In genomic region chr16:58392215-58393137, GRCh38 we compare ENCODE assay signal across 1 cellular context.
A peak's percentile ranks its signal among the peaks of the same experiment; 100 is the strongest.
TF ChIP-seq lines count a peak whose summit lies in the region.

GINS3 (plus strand) TSS chr16:58392471; CDS start chr16:58392602, 131 bp downstream.

TF ChIP-seq in HepG2, 621 proteins besides CTCF, POLR2A, EP300 and RAD21 (continued from another document and continues in another):
- TF ChIP-seq, protein P1, sequence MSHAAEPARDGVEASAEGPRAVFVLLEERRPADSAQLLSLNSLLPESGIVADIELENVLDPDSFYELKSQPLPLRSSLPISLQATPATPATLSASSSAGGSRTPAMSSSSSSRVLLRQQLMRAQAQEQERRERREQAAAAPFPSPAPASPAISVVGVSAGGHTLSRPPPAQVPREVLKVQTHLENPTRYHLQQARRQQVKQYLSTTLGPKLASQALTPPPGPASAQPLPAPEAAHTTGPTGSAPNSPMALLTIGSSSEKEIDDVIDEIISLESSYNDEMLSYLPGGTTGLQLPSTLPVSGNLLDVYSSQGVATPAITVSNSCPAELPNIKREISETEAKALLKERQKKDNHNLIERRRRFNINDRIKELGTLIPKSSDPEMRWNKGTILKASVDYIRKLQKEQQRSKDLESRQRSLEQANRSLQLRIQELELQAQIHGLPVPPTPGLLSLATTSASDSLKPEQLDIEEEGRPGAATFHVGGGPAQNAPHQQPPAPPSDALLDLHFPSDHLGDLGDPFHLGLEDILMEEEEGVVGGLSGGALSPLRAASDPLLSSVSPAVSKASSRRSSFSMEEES (CRISPR knock-in tag; IDR thresholded peaks at IDR 0.05), result peak; percentile 65; the same call in 1 of the 2 replicates
- TF ChIP-seq HES4 (CRISPR knock-in tag; IDR thresholded peaks at IDR 0.05; ENCODE audit: borderline replicate concordance), result no peak
- TF ChIP-seq ISX (CRISPR knock-in tag; conservative IDR thresholded peaks at IDR 0.05), result no peak
- TF ChIP-seq TBX3 (IDR thresholded peaks at IDR 0.05; ENCODE audit: borderline replicate concordance), result no peak
- peak; percentile 96 for TF ChIP-seq GATAD1 (CRISPR knock-in tag; IDR thresholded peaks at IDR 0.05)
- TF ChIP-seq, protein P2, sequence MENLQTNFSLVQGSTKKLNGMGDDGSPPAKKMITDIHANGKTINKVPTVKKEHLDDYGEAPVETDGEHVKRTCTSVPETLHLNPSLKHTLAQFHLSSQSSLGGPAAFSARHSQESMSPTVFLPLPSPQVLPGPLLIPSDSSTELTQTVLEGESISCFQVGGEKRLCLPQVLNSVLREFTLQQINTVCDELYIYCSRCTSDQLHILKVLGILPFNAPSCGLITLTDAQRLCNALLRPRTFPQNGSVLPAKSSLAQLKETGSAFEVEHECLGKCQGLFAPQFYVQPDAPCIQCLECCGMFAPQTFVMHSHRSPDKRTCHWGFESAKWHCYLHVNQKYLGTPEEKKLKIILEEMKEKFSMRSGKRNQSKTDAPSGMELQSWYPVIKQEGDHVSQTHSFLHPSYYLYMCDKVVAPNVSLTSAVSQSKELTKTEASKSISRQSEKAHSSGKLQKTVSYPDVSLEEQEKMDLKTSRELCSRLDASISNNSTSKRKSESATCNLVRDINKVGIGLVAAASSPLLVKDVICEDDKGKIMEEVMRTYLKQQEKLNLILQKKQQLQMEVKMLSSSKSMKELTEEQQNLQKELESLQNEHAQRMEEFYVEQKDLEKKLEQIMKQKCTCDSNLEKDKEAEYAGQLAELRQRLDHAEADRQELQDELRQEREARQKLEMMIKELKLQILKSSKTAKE (CRISPR knock-in tag; IDR thresholded peaks at IDR 0.05; ENCODE audit: borderline replicate concordance), result peak; percentile 54
- peak; percentile 91 for TF ChIP-seq RBM39 (IDR thresholded peaks at IDR 0.05; ENCODE audit: low read depth, low read length, poor library complexity, severe bottlenecking)
- TF ChIP-seq ELF3 (CRISPR knock-in tag; IDR thresholded peaks at IDR 0.05), result peak; percentile 65
- peak; percentile 80 for TF ChIP-seq NFATC3 (CRISPR knock-in tag; IDR thresholded peaks at IDR 0.05)
- peak; percentile 97 for TF ChIP-seq ZNF781 (CRISPR knock-in tag; IDR thresholded peaks at IDR 0.05; ENCODE audit: borderline replicate concordance, not compliant biosample characterization)
- peak; percentile 78; the same call in 1 of the 2 replicates for TF ChIP-seq ZNF710 (CRISPR knock-in tag; IDR thresholded peaks at IDR 0.05; ENCODE audit: borderline replicate concordance)
- TF ChIP-seq ZBTB38 (CRISPR knock-in tag; IDR thresholded peaks at IDR 0.05), result peak; percentile 67
- TF ChIP-seq ZMYM3 (CRISPR knock-in tag; IDR thresholded peaks at IDR 0.05), result peak; percentile 93
- peak; percentile 90 for TF ChIP-seq ZNF772 (CRISPR knock-in tag; IDR thresholded peaks at IDR 0.05)
- TF ChIP-seq, protein P3, sequence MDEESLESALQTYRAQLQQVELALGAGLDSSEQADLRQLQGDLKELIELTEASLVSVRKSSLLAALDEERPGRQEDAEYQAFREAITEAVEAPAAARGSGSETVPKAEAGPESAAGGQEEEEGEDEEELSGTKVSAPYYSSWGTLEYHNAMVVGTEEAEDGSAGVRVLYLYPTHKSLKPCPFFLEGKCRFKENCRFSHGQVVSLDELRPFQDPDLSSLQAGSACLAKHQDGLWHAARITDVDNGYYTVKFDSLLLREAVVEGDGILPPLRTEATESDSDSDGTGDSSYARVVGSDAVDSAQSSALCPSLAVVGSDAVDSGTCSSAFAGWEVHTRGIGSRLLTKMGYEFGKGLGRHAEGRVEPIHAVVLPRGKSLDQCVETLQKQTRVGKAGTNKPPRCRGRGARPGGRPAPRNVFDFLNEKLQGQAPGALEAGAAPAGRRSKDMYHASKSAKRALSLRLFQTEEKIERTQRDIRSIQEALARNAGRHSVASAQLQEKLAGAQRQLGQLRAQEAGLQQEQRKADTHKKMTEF (CRISPR knock-in tag; IDR thresholded peaks at IDR 0.05), result peak; percentile 94
- TF ChIP-seq, protein P4, sequence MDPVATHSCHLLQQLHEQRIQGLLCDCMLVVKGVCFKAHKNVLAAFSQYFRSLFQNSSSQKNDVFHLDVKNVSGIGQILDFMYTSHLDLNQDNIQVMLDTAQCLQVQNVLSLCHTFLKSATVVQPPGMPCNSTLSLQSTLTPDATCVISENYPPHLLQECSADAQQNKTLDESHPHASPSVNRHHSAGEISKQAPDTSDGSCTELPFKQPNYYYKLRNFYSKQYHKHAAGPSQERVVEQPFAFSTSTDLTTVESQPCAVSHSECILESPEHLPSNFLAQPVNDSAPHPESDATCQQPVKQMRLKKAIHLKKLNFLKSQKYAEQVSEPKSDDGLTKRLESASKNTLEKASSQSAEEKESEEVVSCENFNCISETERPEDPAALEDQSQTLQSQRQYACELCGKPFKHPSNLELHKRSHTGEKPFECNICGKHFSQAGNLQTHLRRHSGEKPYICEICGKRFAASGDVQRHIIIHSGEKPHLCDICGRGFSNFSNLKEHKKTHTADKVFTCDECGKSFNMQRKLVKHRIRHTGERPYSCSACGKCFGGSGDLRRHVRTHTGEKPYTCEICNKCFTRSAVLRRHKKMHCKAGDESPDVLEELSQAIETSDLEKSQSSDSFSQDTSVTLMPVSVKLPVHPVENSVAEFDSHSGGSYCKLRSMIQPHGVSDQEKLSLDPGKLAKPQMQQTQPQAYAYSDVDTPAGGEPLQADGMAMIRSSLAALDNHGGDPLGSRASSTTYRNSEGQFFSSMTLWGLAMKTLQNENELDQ (CRISPR knock-in tag; IDR thresholded peaks at IDR 0.05; ENCODE audit: borderline replicate concordance), result no peak
- peak; percentile 89 for TF ChIP-seq ZMYM2 (CRISPR knock-in tag; IDR thresholded peaks at IDR 0.05)
- peak; percentile 29; the same call in 1 of the 2 replicates for TF ChIP-seq ESRRA (CRISPR knock-in tag; IDR thresholded peaks at IDR 0.05; ENCODE audit: low read depth)
- TF ChIP-seq ZNF766 (CRISPR knock-in tag; IDR thresholded peaks at IDR 0.05; ENCODE audit: borderline replicate concordance), result no peak; the same call in 1 of the 2 replicates
- TF ChIP-seq, protein P5, sequence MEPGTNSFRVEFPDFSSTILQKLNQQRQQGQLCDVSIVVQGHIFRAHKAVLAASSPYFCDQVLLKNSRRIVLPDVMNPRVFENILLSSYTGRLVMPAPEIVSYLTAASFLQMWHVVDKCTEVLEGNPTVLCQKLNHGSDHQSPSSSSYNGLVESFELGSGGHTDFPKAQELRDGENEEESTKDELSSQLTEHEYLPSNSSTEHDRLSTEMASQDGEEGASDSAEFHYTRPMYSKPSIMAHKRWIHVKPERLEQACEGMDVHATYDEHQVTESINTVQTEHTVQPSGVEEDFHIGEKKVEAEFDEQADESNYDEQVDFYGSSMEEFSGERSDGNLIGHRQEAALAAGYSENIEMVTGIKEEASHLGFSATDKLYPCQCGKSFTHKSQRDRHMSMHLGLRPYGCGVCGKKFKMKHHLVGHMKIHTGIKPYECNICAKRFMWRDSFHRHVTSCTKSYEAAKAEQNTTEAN (CRISPR knock-in tag; conservative IDR thresholded peaks at IDR 0.05), result no peak
- no peak for TF ChIP-seq ZNF382 (CRISPR knock-in tag; IDR thresholded peaks at IDR 0.05; ENCODE audit: borderline replicate concordance)
- TF ChIP-seq, protein P6, sequence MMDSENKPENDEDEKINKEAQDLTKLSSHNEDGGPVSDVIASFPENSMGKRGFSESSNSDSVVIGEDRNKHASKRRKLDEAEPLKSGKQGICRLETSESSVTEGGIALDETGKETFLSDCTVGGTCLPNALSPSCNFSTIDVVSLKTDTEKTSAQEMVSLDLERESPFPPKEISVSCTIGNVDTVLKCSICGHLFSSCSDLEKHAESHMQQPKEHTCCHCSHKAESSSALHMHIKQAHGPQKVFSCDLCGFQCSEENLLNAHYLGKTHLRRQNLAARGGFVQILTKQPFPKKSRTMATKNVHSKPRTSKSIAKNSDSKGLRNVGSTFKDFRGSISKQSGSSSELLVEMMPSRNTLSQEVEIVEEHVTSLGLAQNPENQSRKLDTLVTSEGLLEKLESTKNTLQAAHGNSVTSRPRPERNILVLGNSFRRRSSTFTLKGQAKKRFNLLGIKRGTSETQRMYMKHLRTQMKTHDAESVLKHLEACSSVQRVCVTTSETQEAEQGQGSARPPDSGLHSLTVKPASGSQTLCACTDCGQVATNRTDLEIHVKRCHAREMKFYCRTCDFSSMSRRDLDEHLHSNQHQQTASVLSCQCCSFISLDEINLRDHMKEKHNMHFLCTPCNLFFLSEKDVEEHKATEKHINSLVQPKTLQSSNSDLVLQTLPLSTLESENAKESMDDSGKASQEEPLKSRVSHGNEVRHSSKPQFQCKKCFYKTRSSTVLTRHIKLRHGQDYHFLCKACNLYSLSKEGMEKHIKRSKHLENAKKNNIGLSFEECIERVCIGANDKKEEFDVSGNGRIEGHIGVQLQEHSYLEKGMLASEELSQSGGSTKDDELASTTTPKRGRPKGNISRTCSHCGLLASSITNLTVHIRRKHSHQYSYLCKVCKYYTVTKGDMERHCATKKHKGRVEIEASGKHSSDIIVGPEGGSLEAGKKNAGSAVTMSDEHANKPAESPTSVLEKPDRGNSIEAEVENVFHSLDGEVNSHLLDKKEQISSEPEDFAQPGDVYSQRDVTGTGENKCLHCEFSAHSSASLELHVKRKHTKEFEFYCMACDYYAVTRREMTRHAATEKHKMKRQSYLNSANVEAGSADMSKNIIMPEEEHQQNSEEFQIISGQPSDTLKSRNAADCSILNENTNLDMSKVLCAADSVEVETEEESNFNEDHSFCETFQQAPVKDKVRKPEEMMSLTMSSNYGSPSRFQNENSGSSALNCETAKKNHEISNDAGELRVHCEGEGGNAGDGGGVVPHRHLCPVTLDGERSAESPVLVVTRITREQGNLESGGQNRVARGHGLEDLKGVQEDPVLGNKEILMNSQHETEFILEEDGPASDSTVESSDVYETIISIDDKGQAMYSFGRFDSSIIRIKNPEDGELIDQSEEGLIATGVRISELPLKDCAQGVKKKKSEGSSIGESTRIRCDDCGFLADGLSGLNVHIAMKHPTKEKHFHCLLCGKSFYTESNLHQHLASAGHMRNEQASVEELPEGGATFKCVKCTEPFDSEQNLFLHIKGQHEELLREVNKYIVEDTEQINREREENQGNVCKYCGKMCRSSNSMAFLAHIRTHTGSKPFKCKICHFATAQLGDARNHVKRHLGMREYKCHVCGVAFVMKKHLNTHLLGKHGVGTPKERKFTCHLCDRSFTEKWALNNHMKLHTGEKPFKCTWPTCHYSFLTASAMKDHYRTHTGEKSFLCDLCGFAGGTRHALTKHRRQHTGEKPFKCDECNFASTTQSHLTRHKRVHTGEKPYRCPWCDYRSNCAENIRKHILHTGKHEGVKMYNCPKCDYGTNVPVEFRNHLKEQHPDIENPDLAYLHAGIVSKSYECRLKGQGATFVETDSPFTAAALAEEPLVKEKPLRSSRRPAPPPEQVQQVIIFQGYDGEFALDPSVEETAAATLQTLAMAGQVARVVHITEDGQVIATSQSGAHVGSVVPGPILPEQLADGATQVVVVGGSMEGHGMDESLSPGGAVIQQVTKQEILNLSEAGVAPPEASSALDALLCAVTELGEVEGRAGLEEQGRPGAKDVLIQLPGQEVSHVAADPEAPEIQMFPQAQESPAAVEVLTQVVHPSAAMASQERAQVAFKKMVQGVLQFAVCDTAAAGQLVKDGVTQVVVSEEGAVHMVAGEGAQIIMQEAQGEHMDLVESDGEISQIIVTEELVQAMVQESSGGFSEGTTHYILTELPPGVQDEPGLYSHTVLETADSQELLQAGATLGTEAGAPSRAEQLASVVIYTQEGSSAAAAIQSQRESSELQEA (CRISPR knock-in tag; IDR thresholded peaks at IDR 0.05; ENCODE audit: not compliant biosample characterization), result peak; percentile 89
- TF ChIP-seq ZNF230 (CRISPR knock-in tag; IDR thresholded peaks at IDR 0.05), result peak; percentile 44; the same call in 1 of the 2 replicates
- TF ChIP-seq ZNF652 (CRISPR knock-in tag; IDR thresholded peaks at IDR 0.05; ENCODE audit: borderline replicate concordance, low read depth), result 0 out of 2 replicates have a peak, but pooled peaks have one; percentile 30
- TF ChIP-seq JUND (CRISPR knock-in tag; IDR thresholded peaks at IDR 0.05), result peak; percentile 77
- peak; percentile 60 for TF ChIP-seq HNRNPLL (IDR thresholded peaks at IDR 0.05; ENCODE audit: low read depth, low read length, poor library complexity, severe bottlenecking)
- TF ChIP-seq, protein P7, sequence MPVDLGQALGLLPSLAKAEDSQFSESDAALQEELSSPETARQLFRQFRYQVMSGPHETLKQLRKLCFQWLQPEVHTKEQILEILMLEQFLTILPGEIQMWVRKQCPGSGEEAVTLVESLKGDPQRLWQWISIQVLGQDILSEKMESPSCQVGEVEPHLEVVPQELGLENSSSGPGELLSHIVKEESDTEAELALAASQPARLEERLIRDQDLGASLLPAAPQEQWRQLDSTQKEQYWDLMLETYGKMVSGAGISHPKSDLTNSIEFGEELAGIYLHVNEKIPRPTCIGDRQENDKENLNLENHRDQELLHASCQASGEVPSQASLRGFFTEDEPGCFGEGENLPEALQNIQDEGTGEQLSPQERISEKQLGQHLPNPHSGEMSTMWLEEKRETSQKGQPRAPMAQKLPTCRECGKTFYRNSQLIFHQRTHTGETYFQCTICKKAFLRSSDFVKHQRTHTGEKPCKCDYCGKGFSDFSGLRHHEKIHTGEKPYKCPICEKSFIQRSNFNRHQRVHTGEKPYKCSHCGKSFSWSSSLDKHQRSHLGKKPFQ (CRISPR knock-in tag; IDR thresholded peaks at IDR 0.05; ENCODE audit: insufficient replicate concordance), result no peak
- TF ChIP-seq, protein P8, sequence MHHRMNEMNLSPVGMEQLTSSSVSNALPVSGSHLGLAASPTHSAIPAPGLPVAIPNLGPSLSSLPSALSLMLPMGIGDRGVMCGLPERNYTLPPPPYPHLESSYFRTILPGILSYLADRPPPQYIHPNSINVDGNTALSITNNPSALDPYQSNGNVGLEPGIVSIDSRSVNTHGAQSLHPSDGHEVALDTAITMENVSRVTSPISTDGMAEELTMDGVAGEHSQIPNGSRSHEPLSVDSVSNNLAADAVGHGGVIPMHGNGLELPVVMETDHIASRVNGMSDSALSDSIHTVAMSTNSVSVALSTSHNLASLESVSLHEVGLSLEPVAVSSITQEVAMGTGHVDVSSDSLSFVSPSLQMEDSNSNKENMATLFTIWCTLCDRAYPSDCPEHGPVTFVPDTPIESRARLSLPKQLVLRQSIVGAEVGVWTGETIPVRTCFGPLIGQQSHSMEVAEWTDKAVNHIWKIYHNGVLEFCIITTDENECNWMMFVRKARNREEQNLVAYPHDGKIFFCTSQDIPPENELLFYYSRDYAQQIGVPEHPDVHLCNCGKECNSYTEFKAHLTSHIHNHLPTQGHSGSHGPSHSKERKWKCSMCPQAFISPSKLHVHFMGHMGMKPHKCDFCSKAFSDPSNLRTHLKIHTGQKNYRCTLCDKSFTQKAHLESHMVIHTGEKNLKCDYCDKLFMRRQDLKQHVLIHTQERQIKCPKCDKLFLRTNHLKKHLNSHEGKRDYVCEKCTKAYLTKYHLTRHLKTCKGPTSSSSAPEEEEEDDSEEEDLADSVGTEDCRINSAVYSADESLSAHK (CRISPR knock-in tag; IDR thresholded peaks at IDR 0.05; ENCODE audit: borderline replicate concordance), result peak; percentile 85; the same call in 1 of the 2 replicates
- TF ChIP-seq ZNF484 (CRISPR knock-in tag; IDR thresholded peaks at IDR 0.05; ENCODE audit: borderline replicate concordance, low read depth), result 0 out of 2 replicates have a peak, but pooled peaks have one; percentile 4
- TF ChIP-seq RFX3 (CRISPR knock-in tag; IDR thresholded peaks at IDR 0.05), result no peak
